ENCODE assay signal across 8 cellular contexts in the genomic region with DNA sequence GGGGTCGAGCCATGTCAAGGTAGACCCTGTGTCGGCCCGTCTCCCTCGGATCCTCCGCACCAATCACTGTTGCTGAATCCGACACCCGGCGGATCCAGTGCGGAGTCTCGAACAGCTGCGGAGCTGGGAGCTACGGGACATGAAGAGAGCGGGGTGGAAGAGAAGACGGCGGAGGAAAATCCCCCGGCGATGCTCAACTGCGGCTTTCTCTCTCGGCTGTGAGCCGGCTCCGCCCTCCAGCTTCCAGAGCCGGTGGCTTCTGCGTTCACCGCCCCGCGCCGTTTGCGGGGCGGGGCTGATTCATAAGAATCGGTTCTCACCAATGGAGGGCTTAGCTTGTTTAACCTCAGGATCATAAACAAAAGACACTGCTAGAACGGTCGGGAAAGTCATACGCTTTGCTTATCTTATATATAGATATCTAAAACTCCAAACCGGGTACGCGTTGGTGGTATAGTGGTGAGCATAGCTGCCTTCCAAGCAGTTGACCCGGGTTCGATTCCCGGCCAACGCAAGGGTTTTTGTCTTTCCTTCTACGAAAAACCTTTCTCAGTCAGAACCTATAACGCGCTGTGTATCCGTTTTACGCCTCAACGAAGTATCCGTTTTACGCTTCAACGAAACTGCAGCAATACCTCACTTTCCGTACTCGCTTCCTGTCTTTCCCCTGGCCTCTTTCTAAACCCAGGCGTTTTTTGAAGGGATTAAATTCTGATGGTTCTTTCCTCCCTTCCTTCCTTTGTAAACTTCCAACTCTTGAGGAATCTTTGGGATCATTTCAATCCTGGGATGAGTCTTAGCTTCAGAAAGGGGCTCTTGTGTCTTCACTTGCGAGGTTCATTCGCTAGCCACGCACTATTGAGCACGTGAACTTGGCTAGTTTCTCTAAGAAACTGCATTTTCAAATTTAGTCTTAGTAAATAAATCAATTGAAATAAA. TPM values are rescaled to one million over a fixed set of nuclear protein-coding genes. Genes with fewer than 3 reads are reported as not detected.
DNase-seq lines count a peak whose midpoint lies in the region; ATAC-seq and TF ChIP-seq lines count a peak whose summit lies in the region.
"Not testable (repeated sequence)": the region's sequence is repeated elsewhere in the genome, so short reads cannot be mapped to it uniquely, and the experiment has no call there.

No MANE protein-coding gene starts in this region.

- not testable (repeated sequence) for H3K27me3 Mint-ChIP-seq in MCF 10A (ENCODE audit: insufficient read depth, unreplicated experiment)

- peak overlapping the region; percentile 61 for H3K9ac ChIP-seq in iPS-18a (ENCODE audit: low read length)

- H3K36me3 Mint-ChIP-seq in MCF 10A (ENCODE audit: insufficient read depth, unreplicated experiment) = peaks cover 16% of the 10 kb centered on the region

- H3K27ac Mint-ChIP-seq in MCF 10A (ENCODE audit: low read depth, unreplicated experiment) = peak overlapping the region; percentile 93

- POLR2A ChIA-PET in MCF 10A (lab: Yijun Ruan, JAX) = interaction anchor here (0.6 to 2.3 kb wide), 13 partner anchors 9 to 1142 kb away, joined by 3 to 19 read pairs (median 4); a partner anchor contains a TSS

- H3K9me3 ChIP-seq in iPS-18a (ENCODE audit: control insufficient read depth, low read depth, low read length) = not testable (repeated sequence)

- H3K27ac ChIP-seq in VCaP = peak overlapping the region; percentile 64
- H3K27ac ChIP-seq in iPS-18a (ENCODE audit: low read length) = not testable (repeated sequence)

- intact Hi-C loops in MCF 10A (cut with micrococcal nuclease) = loop anchor here (2.0 kb wide), 2 partner anchors 44 to 82 kb away; no protein-coding TSS in a partner anchor

- not testable (repeated sequence) for H3K4me1 ChIP-seq in iPS-18a (ENCODE audit: control insufficient read depth, low read depth, low read length)

- not testable (repeated sequence) for H3K4me1 Mint-ChIP-seq in MCF 10A (ENCODE audit: insufficient read depth, unreplicated experiment)

- DNase-seq in 8988T (peak; percentile 25), NCI-H2196 (lab: John Stamatoyannopoulos, UW; ENCODE audit: unreplicated experiment) (peak; percentile 95), MCF 10A (ENCODE audit: unreplicated experiment) (peak; percentile 96), skeletal muscle cell (ENCODE audit: low read depth) (peak; percentile 79)

- H3K36me3 ChIP-seq in iPS-18a (ENCODE audit: control insufficient read depth, low read depth, low read length) = not testable (repeated sequence)

- H3K4me3 ChIP-seq in iPS-18a (ENCODE audit: low read length) (peak overlapping the region; percentile 79), skeletal muscle cell (ENCODE audit: low read depth, low read length) (peak overlapping the region; percentile 61)

- peak overlapping the region; percentile 88 for H3K4me3 Mint-ChIP-seq in MCF 10A (ENCODE audit: unreplicated experiment)

- not testable (repeated sequence) for TF ChIP-seq CTCF in VCaP (conservative IDR thresholded peaks at IDR 0.05); MCF 10A (IDR thresholded peaks at IDR 0.05; ENCODE audit: unreplicated experiment)

- TSS peak; percentile 91 for BruUV-seq in MCF 10A (replicated peaks; lab: Mats Ljungman, UMichigan)

- not testable (repeated sequence) for H3K9me3 Mint-ChIP-seq in MCF 10A (ENCODE audit: unreplicated experiment)

- ATAC-seq in GM18861 (IDR thresholded peaks at IDR 0.05; ENCODE audit: unreplicated experiment) (peak; percentile 63), HG03108 (IDR thresholded peaks at IDR 0.05; ENCODE audit: unreplicated experiment) (peak; percentile 54)

- CTCF ChIA-PET in MCF 10A (lab: Yijun Ruan, JAX) = interaction anchor here (0.7 to 1.6 kb wide), 10 partner anchors 9 to 435 kb away, joined by 3 to 7 read pairs (median 4); no protein-coding TSS in a partner anchor

- not testable (repeated sequence) for H3K27me3 ChIP-seq in iPS-18a (ENCODE audit: control insufficient read depth, insufficient read depth, low read length)

RNA-seq across cellular contexts. Expression of a gene that starts 6.6 kb away (rescaled TPM):
- 0.28 and 0.52 TPM in 2 replicates for total RNA-seq in MCF 10A (2022)

RNA-seq across cellular contexts. Expression of a gene that starts 18.7 kb away (rescaled TPM):
- total RNA-seq in MCF 10A (2022) = not detected in 2 replicates

RNA-seq across cellular contexts. Expression of a gene that starts 25.7 kb away (rescaled TPM):
- not detected in 2 replicates for total RNA-seq in MCF 10A (2022)

Comparison
In these comparisons a context has a peak if more than half of its experiments do, and no peak if none do; other contexts are left out.
1. DNase-seq: peak in every context shown above with its lines; median percentile 96 in MCF 10A; 95 in NCI-H2196; 79 in skeletal muscle cell; 25 in 8988T.